1 cellular context compared by ENCODE assay signal in the genomic region with DNA sequence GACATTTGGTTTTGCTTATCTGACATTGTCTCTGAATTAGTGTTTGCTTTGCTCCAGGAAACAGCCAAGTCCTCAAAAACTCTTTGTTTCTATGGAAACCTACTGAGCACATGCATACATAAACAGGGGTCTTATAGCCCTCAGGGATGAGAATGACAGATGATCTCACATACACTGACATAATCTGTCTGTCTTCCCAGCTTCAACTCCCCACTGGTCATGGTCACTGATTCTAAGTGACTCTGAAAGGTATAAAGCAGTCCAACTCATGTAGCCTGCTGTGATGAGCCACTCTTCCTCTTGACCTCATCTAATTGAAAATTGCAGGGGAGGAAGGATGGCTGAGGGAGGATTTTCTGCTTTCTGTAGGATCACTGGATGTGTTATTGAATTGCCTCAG.
TF ChIP-seq lines count a peak whose summit lies in the region.

No MANE protein-coding gene starts in this region.

TF ChIP-seq in GM23338, 12 proteins besides CTCF, POLR2A, EP300 and RAD21:
- TF ChIP-seq, protein P1, sequence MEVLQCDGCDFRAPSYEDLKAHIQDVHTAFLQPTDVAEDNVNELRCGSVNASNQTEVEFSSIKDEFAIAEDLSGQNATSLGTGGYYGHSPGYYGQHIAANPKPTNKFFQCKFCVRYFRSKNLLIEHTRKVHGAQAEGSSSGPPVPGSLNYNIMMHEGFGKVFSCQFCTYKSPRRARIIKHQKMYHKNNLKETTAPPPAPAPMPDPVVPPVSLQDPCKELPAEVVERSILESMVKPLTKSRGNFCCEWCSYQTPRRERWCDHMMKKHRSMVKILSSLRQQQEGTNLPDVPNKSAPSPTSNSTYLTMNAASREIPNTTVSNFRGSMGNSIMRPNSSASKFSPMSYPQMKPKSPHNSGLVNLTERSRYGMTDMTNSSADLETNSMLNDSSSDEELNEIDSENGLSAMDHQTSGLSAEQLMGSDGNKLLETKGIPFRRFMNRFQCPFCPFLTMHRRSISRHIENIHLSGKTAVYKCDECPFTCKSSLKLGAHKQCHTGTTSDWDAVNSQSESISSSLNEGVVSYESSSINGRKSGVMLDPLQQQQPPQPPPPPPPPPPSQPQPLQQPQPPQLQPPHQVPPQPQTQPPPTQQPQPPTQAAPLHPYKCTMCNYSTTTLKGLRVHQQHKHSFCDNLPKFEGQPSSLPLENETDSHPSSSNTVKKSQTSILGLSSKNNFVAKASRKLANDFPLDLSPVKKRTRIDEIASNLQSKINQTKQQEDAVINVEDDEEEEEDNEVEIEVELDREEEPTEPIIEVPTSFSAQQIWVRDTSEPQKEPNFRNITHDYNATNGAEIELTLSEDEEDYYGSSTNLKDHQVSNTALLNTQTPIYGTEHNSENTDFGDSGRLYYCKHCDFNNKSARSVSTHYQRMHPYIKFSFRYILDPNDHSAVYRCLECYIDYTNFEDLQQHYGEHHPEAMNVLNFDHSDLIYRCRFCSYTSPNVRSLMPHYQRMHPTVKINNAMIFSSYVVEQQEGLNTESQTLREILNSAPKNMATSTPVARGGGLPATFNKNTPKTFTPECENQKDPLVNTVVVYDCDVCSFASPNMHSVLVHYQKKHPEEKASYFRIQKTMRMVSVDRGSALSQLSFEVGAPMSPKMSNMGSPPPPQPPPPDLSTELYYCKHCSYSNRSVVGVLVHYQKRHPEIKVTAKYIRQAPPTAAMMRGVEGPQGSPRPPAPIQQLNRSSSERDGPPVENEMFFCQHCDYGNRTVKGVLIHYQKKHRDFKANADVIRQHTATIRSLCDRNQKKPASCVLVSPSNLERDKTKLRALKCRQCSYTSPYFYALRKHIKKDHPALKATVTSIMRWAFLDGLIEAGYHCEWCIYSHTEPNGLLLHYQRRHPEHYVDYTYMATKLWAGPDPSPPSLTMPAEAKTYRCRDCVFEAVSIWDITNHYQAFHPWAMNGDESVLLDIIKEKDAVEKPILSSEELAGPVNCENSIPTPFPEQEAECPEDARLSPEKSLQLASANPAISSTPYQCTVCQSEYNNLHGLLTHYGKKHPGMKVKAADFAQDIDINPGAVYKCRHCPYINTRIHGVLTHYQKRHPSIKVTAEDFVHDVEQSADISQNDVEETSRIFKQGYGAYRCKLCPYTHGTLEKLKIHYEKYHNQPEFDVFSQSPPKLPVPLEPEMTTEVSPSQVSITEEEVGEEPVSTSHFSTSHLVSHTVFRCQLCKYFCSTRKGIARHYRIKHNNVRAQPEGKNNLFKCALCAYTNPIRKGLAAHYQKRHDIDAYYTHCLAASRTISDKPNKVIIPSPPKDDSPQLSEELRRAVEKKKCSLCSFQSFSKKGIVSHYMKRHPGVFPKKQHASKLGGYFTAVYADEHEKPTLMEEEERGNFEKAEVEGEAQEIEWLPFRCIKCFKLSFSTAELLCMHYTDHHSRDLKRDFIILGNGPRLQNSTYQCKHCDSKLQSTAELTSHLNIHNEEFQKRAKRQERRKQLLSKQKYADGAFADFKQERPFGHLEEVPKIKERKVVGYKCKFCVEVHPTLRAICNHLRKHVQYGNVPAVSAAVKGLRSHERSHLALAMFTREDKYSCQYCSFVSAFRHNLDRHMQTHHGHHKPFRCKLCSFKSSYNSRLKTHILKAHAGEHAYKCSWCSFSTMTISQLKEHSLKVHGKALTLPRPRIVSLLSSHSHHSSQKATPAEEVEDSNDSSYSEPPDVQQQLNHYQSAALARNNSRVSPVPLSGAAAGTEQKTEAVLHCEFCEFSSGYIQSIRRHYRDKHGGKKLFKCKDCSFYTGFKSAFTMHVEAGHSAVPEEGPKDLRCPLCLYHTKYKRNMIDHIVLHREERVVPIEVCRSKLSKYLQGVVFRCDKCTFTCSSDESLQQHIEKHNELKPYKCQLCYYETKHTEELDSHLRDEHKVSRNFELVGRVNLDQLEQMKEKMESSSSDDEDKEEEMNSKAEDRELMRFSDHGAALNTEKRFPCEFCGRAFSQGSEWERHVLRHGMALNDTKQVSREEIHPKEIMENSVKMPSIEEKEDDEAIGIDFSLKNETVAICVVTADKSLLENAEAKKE (CRISPR knock-in tag; IDR thresholded peaks at IDR 0.05), result no peak
- peak; percentile 42 for TF ChIP-seq EZH2phosphoT487 (IDR thresholded peaks at IDR 0.05; ENCODE audit: unreplicated experiment)
